In the genomic region with DNA sequence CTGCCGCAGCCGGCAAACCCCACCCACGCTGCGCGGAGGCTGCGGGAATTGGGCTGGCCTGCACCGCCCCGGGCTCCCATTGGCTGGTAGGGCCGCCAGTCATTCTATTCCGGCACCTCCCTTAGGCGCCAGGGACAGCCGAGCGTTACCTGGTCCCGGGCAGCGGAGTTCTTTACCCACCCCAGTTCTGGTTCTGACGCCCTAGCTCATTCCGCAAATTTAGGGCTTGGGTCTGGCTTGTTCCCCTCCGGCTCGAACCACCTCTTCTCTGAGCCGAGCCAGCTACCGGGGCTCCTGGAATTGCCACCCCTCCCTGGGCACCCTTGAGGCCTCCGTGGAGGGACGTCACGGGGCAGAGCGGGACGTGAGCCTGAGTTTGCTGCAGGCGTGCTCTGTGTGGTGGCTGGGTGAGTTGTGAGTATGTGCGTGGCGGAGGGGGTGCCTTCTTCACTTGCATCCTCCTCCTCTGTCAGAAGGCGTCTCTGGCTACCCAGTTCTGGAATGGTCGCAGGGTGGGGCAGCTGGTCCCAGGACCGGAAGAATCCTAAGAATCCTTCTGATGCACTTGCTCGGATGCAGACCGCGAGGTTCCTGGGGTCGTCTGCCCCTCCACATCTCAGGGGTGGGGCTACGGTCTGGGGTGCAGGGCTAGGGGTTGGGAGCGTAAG, we compare ENCODE assay signal across 7 cellular contexts. TPM values are rescaled to one million over a fixed set of nuclear protein-coding genes. Genes with fewer than 3 reads are reported as not detected.
DNase-seq lines count a peak whose midpoint lies in the region; ATAC-seq, FAIRE-seq and TF ChIP-seq lines count a peak whose summit lies in the region.

A gene (minus strand): TSS at position 2 of the 668 bp plus-strand sequence. CDS start 910 bp downstream, outside the sequence.
A gene with protein sequence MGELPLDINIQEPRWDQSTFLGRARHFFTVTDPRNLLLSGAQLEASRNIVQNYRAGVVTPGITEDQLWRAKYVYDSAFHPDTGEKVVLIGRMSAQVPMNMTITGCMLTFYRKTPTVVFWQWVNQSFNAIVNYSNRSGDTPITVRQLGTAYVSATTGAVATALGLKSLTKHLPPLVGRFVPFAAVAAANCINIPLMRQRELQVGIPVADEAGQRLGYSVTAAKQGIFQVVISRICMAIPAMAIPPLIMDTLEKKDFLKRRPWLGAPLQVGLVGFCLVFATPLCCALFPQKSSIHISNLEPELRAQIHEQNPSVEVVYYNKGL (plus strand): TSS at position 107 of the 668 bp plus-strand sequence. CDS start 3,461 bp downstream, outside the sequence.

- intact Hi-C loops in body of pancreas (cut with DNase I) (no loop called here), gastrocnemius medialis (cut with DNase I; ENCODE audit: low total_unique reads) (loop anchor here (5.0 kb wide), 1 partner anchor 36 kb away; no protein-coding TSS in a partner anchor)

- ATAC-seq in HG02981 (IDR thresholded peaks at IDR 0.05; ENCODE audit: unreplicated experiment): peak; percentile 83
- peak; percentile 94 for ATAC-seq in body of pancreas
- ATAC-seq in gastrocnemius medialis: peak; percentile 86 to 91

- H3K27me3 ChIP-seq in body of pancreas (no peaks in the 10 kb centered on the region), gastrocnemius medialis (no peaks in the 10 kb centered on the region)

- H3K9me3 ChIP-seq in body of pancreas: no peaks in the 10 kb centered on the region
- H3K9me3 ChIP-seq in gastrocnemius medialis: no peaks in the 10 kb centered on the region

- in situ Hi-C loops in gastrocnemius medialis (cut with MboI; ENCODE audit: low sequenced_read_pairs in 4 of 4): no loop called here

- peaks cover 35% of the 10 kb centered on the region for H3K4me1 ChIP-seq in body of pancreas
- H3K4me1 ChIP-seq in gastrocnemius medialis: peaks cover 7 to 16% of the 10 kb centered on the region in 2 donors

- TF ChIP-seq POLR2A in body of pancreas (IDR thresholded peaks at IDR 0.05): peak; percentile 18 to 56 (median 54)
- peak; percentile 48 to 66 for TF ChIP-seq POLR2A in gastrocnemius medialis (IDR thresholded peaks at IDR 0.05)

- H3K36me3 ChIP-seq in body of pancreas (replicated peaks in 1 of 2; ENCODE audit: insufficient read depth in 1 of 2, low read depth in 2 of 2) (peaks cover 0 to 3% of the 10 kb centered on the region in 2 donors), gastrocnemius medialis (peaks cover 0 to 4% of the 10 kb centered on the region in 2 donors)

- H3K4me3 ChIP-seq in body of pancreas (peak within 1 kb of the TSS; percentile 26 to 52), iPS-11a (ENCODE audit: low read depth, low read length) (peak within 1 kb of the TSS; percentile 15), gastrocnemius medialis (peak within 1 kb of the TSS; percentile 52 to 92 (median 81))

- peak in 1 of 7 experiments; percentile 0 for TF ChIP-seq CTCF in body of pancreas (IDR thresholded peaks at IDR 0.05)
- no peak for TF ChIP-seq CTCF in gastrocnemius medialis (IDR thresholded peaks at IDR 0.05 in 4 of 5, conservative IDR thresholded peaks at IDR 0.05 in 1 of 5)

- FAIRE-seq in GM18507 (lab: Jason Lieb, UNC): peak; percentile 54

- H3K27ac ChIP-seq in body of pancreas: peak within 1 kb of the TSS; percentile 74 to 97 (median 87)
- H3K27ac ChIP-seq in gastrocnemius medialis: peak within 1 kb of the TSS; percentile 84 to 91 (median 88)

- DNase-seq in GM18507 (ENCODE audit: extremely low spot score, insufficient read length, low read depth) (peak; percentile 96), NCI-H2081 treated with DMSO at 0.1 percent for 48 hours (lab: John Stamatoyannopoulos, UW) (peak; percentile 1), UCSD-AML1 (lab: John Stamatoyannopoulos, UW; ENCODE audit: unreplicated experiment) (peak; percentile 91), body of pancreas (peak; percentile 97 to 98 (median 98)), gastrocnemius medialis (peak; percentile 93 to 94)

- WGBS in body of pancreas, 2 donors: 0% methylated on average over 18 to 38 of the region's 38 CpGs

RNA-seq across cellular contexts. Expression of the first gene that starts in this region (rescaled TPM):
- total RNA-seq in body of pancreas: under 1 TPM; 0.52 to 0.66 TPM
- under 1 TPM in 1 of 4 donors, not detected in 3; 0.11 TPM for total RNA-seq in gastrocnemius medialis

RNA-seq across cellular contexts. Expression of the second gene that starts in this region (rescaled TPM):
- total RNA-seq in body of pancreas (10 to 100 TPM; 23.4 to 61.7 TPM), gastrocnemius medialis (1 to 10 TPM; 4.2 to 9.5 (median 7.0) TPM)

Comparison
In these comparisons a context has a peak if more than half of its experiments do, and no peak if none do; other contexts are left out.
1. Peak in every context shown above with its lines: DNase-seq, ATAC-seq, H3K4me3 ChIP-seq and H3K27ac ChIP-seq.
2. DNase-seq: peak in every context shown above with its lines; median percentile 98 in body of pancreas; 96 in GM18507; 94 in gastrocnemius medialis; 91 in UCSD-AML1; 1 in NCI-H2081 treated with DMSO at 0.1 percent for 48 hours.
3. H3K4me3 ChIP-seq: peak in every context shown above with its lines; median percentile 81 in gastrocnemius medialis; 39 in body of pancreas; 15 in iPS-11a.